Comparison of ENCODE assay signal across 2 cellular contexts in genomic region chr11:78767409-78767932, GRCh38.
A peak's percentile ranks its signal among the peaks of the same experiment; 100 is the strongest.
TF ChIP-seq lines count a peak whose summit lies in the region.

No MANE protein-coding gene starts in this region.

TF ChIP-seq in liver, 16 proteins besides CTCF, POLR2A, EP300 and RAD21 (continued from another document):
- TF ChIP-seq REST (IDR thresholded peaks at IDR 0.05) (no peak), ATF3 (IDR thresholded peaks at IDR 0.05) (no peak), MAX (IDR thresholded peaks at IDR 0.05) (no peak), NR2F2 (IDR thresholded peaks at IDR 0.05) (peak; percentile 7), HNF4G (IDR thresholded peaks at IDR 0.05) (no peak), SP1 (IDR thresholded peaks at IDR 0.05) (no peak)

TF ChIP-seq in HepG2, 621 proteins besides CTCF, POLR2A, EP300 and RAD21 (continued from another document):
- no peak for TF ChIP-seq MLXIP (CRISPR knock-in tag; IDR thresholded peaks at IDR 0.05; ENCODE audit: borderline replicate concordance)
